ENCODE assay signal across 25 cellular contexts in the genomic region with DNA sequence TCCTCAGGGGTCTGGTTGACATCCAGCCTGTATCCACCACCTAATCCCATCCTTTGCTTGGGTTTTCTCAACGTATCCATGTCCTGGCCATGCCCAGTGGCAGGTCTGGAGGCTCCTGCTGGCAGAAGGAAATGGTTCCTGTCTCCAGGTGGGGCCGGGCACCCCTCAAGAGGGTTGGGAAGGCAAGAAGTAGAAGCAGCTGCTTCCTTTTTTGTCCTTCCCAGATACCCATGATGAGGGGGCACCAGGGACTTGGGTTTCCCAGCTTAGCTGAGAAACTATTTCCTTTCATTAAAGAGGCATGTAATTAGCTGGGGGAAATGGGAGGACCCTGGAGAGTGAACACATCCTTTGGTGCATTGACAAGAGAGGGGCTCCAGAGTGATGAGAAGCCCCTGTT. TPM values are rescaled to one million over a fixed set of nuclear protein-coding genes. Genes with fewer than 3 reads are reported as not detected.
DNase-seq lines count a peak whose midpoint lies in the region; ATAC-seq and TF ChIP-seq lines count a peak whose summit lies in the region.
"Had no signal": no experiment of that assay in that cellular context is flagged by ENCODE, and none has a peak within 500 bp of the region (broad histone marks: within the 10 kb centered on the region; RNA-seq: fewer than 3 reads in every experiment).

No MANE protein-coding gene starts in this region.

- TF ChIP-seq CTCF in brain (conservative IDR thresholded peaks at IDR 0.05) = no peak

- no peaks in the 10 kb centered on the region for H3K27me3 ChIP-seq in layer of hippocampus (ENCODE audit: control insufficient read depth, insufficient read depth, low read length)
- H3K27me3 ChIP-seq: ascending aorta, heart left ventricle, tibial nerve had no signal

- peak overlapping the region; percentile 15 to 90 (median 78) for H3K27ac Mint-ChIP-seq in brain
- peak overlapping the region; percentile 63 for H3K27ac Mint-ChIP-seq in stimulated activated effector memory CD8-positive, alpha-beta T cell treated with anti-CD3 and anti-CD28 coated beads, Interleukin-12 subunit alpha, Interleukin-12 subunit beta, amount 100 ng/mL, for 72 hours
- H3K27ac Mint-ChIP-seq: activated naive CD8-positive, alpha-beta T cell treated with anti-CD3 and anti-CD28 coated beads, Interleukin-2, amount 10 ng/mL, durations not matched to agents 7 days and 5 days; activated T-cell treated with anti-CD3 and anti-CD28 coated beads, Interleukin-2, amount 50 U/mL, for 24 hours; CD8-positive, alpha-beta T cell; T-helper 1 cell treated with Interleukin-12 subunit alpha and Interleukin-12 subunit beta and Interleukin-4 antibody, amounts not matched to agents 30 μg/mL and 1 μg/mL, for 36 hours had no signal

- H3K36me3 Mint-ChIP-seq in brain = no peaks in the 10 kb centered on the region
- peaks cover 28% of the 10 kb centered on the region for H3K36me3 Mint-ChIP-seq in stimulated activated effector memory CD8-positive, alpha-beta T cell treated with anti-CD3 and anti-CD28 coated beads, Interleukin-12 subunit alpha, Interleukin-12 subunit beta, amount 100 ng/mL, for 72 hours

- ATAC-seq in stimulated activated effector memory CD8-positive, alpha-beta T cell treated with anti-CD3 and anti-CD28 coated beads, Interleukin-12 subunit alpha, Interleukin-12 subunit beta, amount 100 ng/mL, for 72 hours = no peak
- ATAC-seq in activated CD4-positive, CD25-positive, alpha-beta regulatory T cell treated with anti-CD3 and anti-CD28 coated beads, Interleukin-2, amount 50 U/mL, for 24 hours = no peak
- ATAC-seq: CD8-positive, alpha-beta T cell; left colon had no signal

- peaks cover 3% of the 10 kb centered on the region for H3K27me3 Mint-ChIP-seq in brain

- no peak overlapping the region for H3K4me3 Mint-ChIP-seq in brain
- H3K4me3 Mint-ChIP-seq in stimulated activated effector memory CD8-positive, alpha-beta T cell treated with anti-CD3 and anti-CD28 coated beads, Interleukin-12 subunit alpha, Interleukin-12 subunit beta, amount 100 ng/mL, for 72 hours = no peak overlapping the region
- H3K4me3 Mint-ChIP-seq: activated naive CD8-positive, alpha-beta T cell treated with anti-CD3 and anti-CD28 coated beads, Interleukin-2, amount 10 ng/mL, durations not matched to agents 7 days and 5 days; activated T-cell treated with anti-CD3 and anti-CD28 coated beads, Interleukin-2, amount 50 U/mL, for 24 hours; CD8-positive, alpha-beta T cell; central memory CD8-positive, alpha-beta T cell; T-helper 1 cell treated with Interleukin-12 subunit alpha and Interleukin-12 subunit beta and Interleukin-4 antibody, amounts not matched to agents 30 μg/mL and 1 μg/mL, for 36 hours had no signal

- peak overlapping the region; percentile 36 for H3K27ac ChIP-seq in layer of hippocampus (ENCODE audit: low read depth, low read length)
- H3K27ac ChIP-seq: ascending aorta, epithelial cell of prostate, heart left ventricle, tibial nerve had no signal

- intact Hi-C loops in head of caudate nucleus (cut with DNase I) = loop anchor here (10.0 kb wide), 1 partner anchor 107 kb away; no protein-coding TSS in a partner anchor

- no peaks in the 10 kb centered on the region for H3K9me3 Mint-ChIP-seq in brain
- no peaks in the 10 kb centered on the region for H3K9me3 Mint-ChIP-seq in stimulated activated effector memory CD8-positive, alpha-beta T cell treated with anti-CD3 and anti-CD28 coated beads, Interleukin-12 subunit alpha, Interleukin-12 subunit beta, amount 100 ng/mL, for 72 hours
- H3K9me3 Mint-ChIP-seq: activated naive CD8-positive, alpha-beta T cell treated with anti-CD3 and anti-CD28 coated beads, Interleukin-2, amount 10 ng/mL, durations not matched to agents 7 days and 5 days; activated T-cell treated with anti-CD3 and anti-CD28 coated beads, Interleukin-2, amount 50 U/mL, for 24 hours; CD8-positive, alpha-beta T cell; central memory CD8-positive, alpha-beta T cell; naive B cell; T-helper 1 cell treated with Interleukin-12 subunit alpha and Interleukin-12 subunit beta and Interleukin-4 antibody, amounts not matched to agents 30 μg/mL and 1 μg/mL, for 36 hours had no signal

- DNase-seq in NCI-H1092 treated with DMSO at 0.1 percent for 48 hours (lab: John Stamatoyannopoulos, UW) (peak; percentile 45), NCI-H1092 (lab: John Stamatoyannopoulos, UW) (no peak), NCI-H1436 (lab: John Stamatoyannopoulos, UW) (no peak), head of caudate nucleus (no peak)
- no peak for DNase-seq in stimulated activated effector memory CD8-positive, alpha-beta T cell treated with anti-CD3 and anti-CD28 coated beads, Interleukin-12 subunit alpha, Interleukin-12 subunit beta, amount 100 ng/mL, for 72 hours (ENCODE audit: low spot score in 2 of 2)
- DNase-seq: 8988T; activated CD4-positive, alpha-beta T cell treated with anti-CD3 and anti-CD28 coated beads for 4 hours; activated gamma-delta T cell; activated naive CD8-positive, alpha-beta T cell treated with anti-CD3 and anti-CD28 coated beads, Interleukin-2, amount 10 ng/mL, durations not matched to agents 7 days and 5 days; activated T-cell treated with anti-CD3 and anti-CD28 coated beads, Interleukin-2, amount 50 U/mL, for 24 hours; CD8-positive, alpha-beta T cell; GOT3; left colon; naive B cell; NCI-H1417; NCI-H774 had no signal

- H3K4me1 Mint-ChIP-seq in brain = peaks cover 32% of the 10 kb centered on the region
- no peaks in the 10 kb centered on the region for H3K4me1 Mint-ChIP-seq in stimulated activated effector memory CD8-positive, alpha-beta T cell treated with anti-CD3 and anti-CD28 coated beads, Interleukin-12 subunit alpha, Interleukin-12 subunit beta, amount 100 ng/mL, for 72 hours

RNA-seq across cellular contexts. Expression of a gene that starts 21.1 kb away (rescaled TPM):
- 16.4 TPM for polyA plus RNA-seq in brain (ENCODE audit: insufficient read depth, low read depth, low replicate concordance)

RNA-seq across cellular contexts. Expression of a gene that starts 48.6 kb away (rescaled TPM):
- polyA plus RNA-seq in brain (ENCODE audit: insufficient read depth, low read depth, low replicate concordance) = 207 TPM
